In genomic region chr1:151547119-151547899, GRCh38 we compare ENCODE assay signal across 8 cellular contexts. TPM values are rescaled to one million over a fixed set of nuclear protein-coding genes. Genes with fewer than 3 reads are reported as not detected.
DNase-seq lines count a peak whose midpoint lies in the region; ATAC-seq and TF ChIP-seq lines count a peak whose summit lies in the region.

No MANE protein-coding gene starts in this region.

- DNase-seq in Right ventricle myocardium inferior (ENCODE audit: missing footprints) = no peak
- DNase-seq in cardiac septum (ENCODE audit: low spot score) = no peak
- DNase-seq in cardiac fibroblast (ENCODE audit: low read depth in 2 of 2) = peak; percentile 95
- peak in 1 of 2 donors; percentile 64 for DNase-seq in left lung
- no peak for DNase-seq in GM20000 (ENCODE audit: low spot score)
- no peak for DNase-seq in NCI-H187 treated with DMSO at 0.1 percent for 48 hours (lab: John Stamatoyannopoulos, UW)
- DNase-seq in retina = no peak

- H3K4me1 ChIP-seq in left lung = peaks cover 6 to 12% of the 10 kb centered on the region in 2 donors

- intact Hi-C loops in Right ventricle myocardium inferior (cut with DNase I) = no loop called here
- intact Hi-C loops in cardiac septum (cut with DNase I) = loop anchor here (5.0 kb wide), 1 partner anchor 105 kb away; no protein-coding TSS in a partner anchor
- intact Hi-C loops in left lung (cut with DNase I) = no loop called here

- no peaks in the 10 kb centered on the region for H3K9me3 ChIP-seq in left lung

- H3K27ac ChIP-seq in left lung = peak overlapping the region in 1 of 2 donors; percentile 24

- TF ChIP-seq CTCF in cardiac fibroblast (IDR thresholded peaks at IDR 0.05; ENCODE audit: low read depth, low read length) = no peak
- TF ChIP-seq CTCF in left lung (IDR thresholded peaks at IDR 0.05) = no peak
- TF ChIP-seq CTCF in GM20000 (IDR thresholded peaks at IDR 0.05; ENCODE audit: extremely low read depth, missing control alignments) = no peak

- H3K27me3 ChIP-seq in left lung = no peaks in the 10 kb centered on the region

- H3K4me3 ChIP-seq in cardiac fibroblast (replicated peaks in 1 of 2; ENCODE audit: low read depth in 2 of 2, low read length in 2 of 2) (no peak overlapping the region), left lung (no peak overlapping the region)

- ATAC-seq in Right ventricle myocardium inferior = peak; percentile 90
- ATAC-seq in left lung = peak; percentile 88
- ATAC-seq in GM21423 (IDR thresholded peaks at IDR 0.05; ENCODE audit: unreplicated experiment) = no peak

- H3K36me3 ChIP-seq in left lung = no peaks in the 10 kb centered on the region

RNA-seq across cellular contexts. Expression of gene TUFT1, which starts 7.2 kb away (rescaled TPM):
- total RNA-seq in Right ventricle myocardium inferior (3.5 TPM), cardiac septum (4.3 TPM), left lung (10 to 100 TPM; 10.3 to 16.8 TPM)

RNA-seq across cellular contexts. Expression of gene CGN, which starts 36.1 kb away (rescaled TPM):
- 0.22 TPM for total RNA-seq in Right ventricle myocardium inferior
- 0.19 TPM for total RNA-seq in cardiac septum
- total RNA-seq in left lung = 10 to 100 TPM; 55.0 to 83.0 TPM

Comparison
In these comparisons a context has a peak if more than half of its experiments do, and no peak if none do; other contexts are left out.
1. DNase-seq: peak in cardiac fibroblast (2 of 2); none in Right ventricle myocardium inferior (single experiment), cardiac septum (single experiment), GM20000 (single experiment), NCI-H187 treated with DMSO at 0.1 percent for 48 hours (single experiment) and retina (single experiment).
2. RNA of gene CGN, which starts 36.1 kb away (total RNA-seq): 55.0 to 83.0 TPM in left lung; 0.22 TPM in Right ventricle myocardium inferior (single experiment) and 0.19 TPM in cardiac septum (single experiment); every median in the first group is over 10 times any median in the second.